14 cellular contexts compared by ENCODE assay signal in genomic region chr13:67275351-67275989, GRCh38. TPM values are rescaled to one million over a fixed set of nuclear protein-coding genes. Genes with fewer than 3 reads are reported as not detected.
DNase-seq lines count a peak whose midpoint lies in the region; ATAC-seq and TF ChIP-seq lines count a peak whose summit lies in the region.
"Had no signal": no experiment of that assay in that cellular context is flagged by ENCODE, and none has a peak within 500 bp of the region (broad histone marks: within the 10 kb centered on the region; RNA-seq: fewer than 3 reads in every experiment).

No MANE protein-coding gene starts in this region.

- H3K36me3 Mint-ChIP-seq in glutamatergic neuron (ENCODE audit: unreplicated experiment) = peaks cover 4% of the 10 kb centered on the region
- H3K36me3 Mint-ChIP-seq: CD8-positive, alpha-beta T cell had no signal

- no peaks in the 10 kb centered on the region for H3K9me3 ChIP-seq in KOPT-K1 (ENCODE audit: insufficient read depth, low read length, poor library complexity, severe bottlenecking)
- no peaks in the 10 kb centered on the region for H3K9me3 ChIP-seq in body of pancreas
- H3K9me3 ChIP-seq: Peyer's patch had no signal

- H3K4me3 ChIP-seq in body of pancreas = no peak overlapping the region
- H3K4me3 ChIP-seq: Peyer's patch had no signal

- no peaks in the 10 kb centered on the region for H3K27me3 ChIP-seq in body of pancreas
- H3K27me3 ChIP-seq: Peyer's patch had no signal

- H3K4me1 Mint-ChIP-seq in glutamatergic neuron (ENCODE audit: low read depth, unreplicated experiment) = peaks cover 17% of the 10 kb centered on the region

- no peak for ATAC-seq in body of pancreas
- no peak for ATAC-seq in SK-N-SH treated with all-trans-retinoic acid at 6 μM for 48 hours
- no peak for ATAC-seq in HG02973 (IDR thresholded peaks at IDR 0.05; ENCODE audit: unreplicated experiment)
- ATAC-seq: CD8-positive, alpha-beta T cell had no signal

- TF ChIP-seq POLR2A in body of pancreas (IDR thresholded peaks at IDR 0.05) = no peak

- no peak overlapping the region for H3K4me3 Mint-ChIP-seq in glutamatergic neuron (ENCODE audit: unreplicated experiment)
- H3K4me3 Mint-ChIP-seq: CD8-positive, alpha-beta T cell had no signal

- DNase-seq in D341Med (ENCODE audit: low spot score) (peak; percentile 70), NCI-H82 (lab: John Stamatoyannopoulos, UW) (peak; percentile 95), glutamatergic neuron (no peak), body of pancreas (no peak)
- DNase-seq: AML-193; C1 segment of cervical spinal cord; CD8-positive, alpha-beta T cell; NCI-H1105; NCI-H2029 treated with DMSO at 0.1 percent for 48 hours; Peyer's patch; T-helper 1 cell had no signal

- no peaks in the 10 kb centered on the region for H3K36me3 ChIP-seq in KOPT-K1 (ENCODE audit: insufficient read depth, low read length)
- H3K36me3 ChIP-seq in body of pancreas (replicated peaks in 1 of 2; ENCODE audit: insufficient read depth in 1 of 2, low read depth in 2 of 2) = no peaks in the 10 kb centered on the region
- H3K36me3 ChIP-seq: Peyer's patch had no signal

- no peaks in the 10 kb centered on the region for H3K9me3 Mint-ChIP-seq in glutamatergic neuron (ENCODE audit: unreplicated experiment)
- H3K9me3 Mint-ChIP-seq: CD8-positive, alpha-beta T cell had no signal

- intact Hi-C loops in body of pancreas (cut with DNase I) = no loop called here

- WGBS in body of pancreas, 2 donors = 35 to 40% methylated on average over 6 of the region's 6 CpGs

- TF ChIP-seq CTCF in glutamatergic neuron (IDR thresholded peaks at IDR 0.05; ENCODE audit: partially characterized antibody, unreplicated experiment) = no peak
- TF ChIP-seq CTCF in body of pancreas (IDR thresholded peaks at IDR 0.05) = no peak

- H3K27ac Mint-ChIP-seq in glutamatergic neuron (ENCODE audit: unreplicated experiment) = peak overlapping the region; percentile 52
- H3K27ac Mint-ChIP-seq: CD8-positive, alpha-beta T cell had no signal

- peak overlapping the region; percentile 29 for H3K27ac ChIP-seq in KOPT-K1 (ENCODE audit: low read depth, low read length, poor library complexity, severe bottlenecking)
- H3K27ac ChIP-seq in body of pancreas = no peak overlapping the region
- H3K27ac ChIP-seq: Peyer's patch had no signal

- H3K4me1 ChIP-seq in body of pancreas = no peaks in the 10 kb centered on the region
- H3K4me1 ChIP-seq: Peyer's patch had no signal

- no peaks in the 10 kb centered on the region for H3K27me3 Mint-ChIP-seq in glutamatergic neuron (ENCODE audit: unreplicated experiment)

TF ChIP-seq in SK-N-SH treated with all-trans-retinoic acid at 6 μM for 48 hours, 23 proteins besides CTCF, POLR2A, EP300 and RAD21:
- no peak for TF ChIP-seq OSR1 (CRISPR knock-in tag; IDR thresholded peaks at IDR 0.05)
- TF ChIP-seq ZNF8 (CRISPR knock-in tag; IDR thresholded peaks at IDR 0.05) = no peak
- no peak for TF ChIP-seq TSHZ2 (CRISPR knock-in tag; IDR thresholded peaks at IDR 0.05)
- no peak for TF ChIP-seq BACH2 (CRISPR knock-in tag; IDR thresholded peaks at IDR 0.05; ENCODE audit: borderline replicate concordance)
- no peak for TF ChIP-seq GLIS3 (CRISPR knock-in tag; IDR thresholded peaks at IDR 0.05)

RNA-seq across cellular contexts. Expression of gene PCDH9, which starts 45.3 kb away (rescaled TPM):
- 43.3 TPM for total RNA-seq in glutamatergic neuron (ENCODE audit: unreplicated experiment)
- 1 to 10 TPM; 3.6 to 3.9 TPM for total RNA-seq in body of pancreas

Comparison
In these comparisons a context has a peak if more than half of its experiments do, and no peak if none do; other contexts are left out.
1. DNase-seq: peak in D341Med (single experiment) and NCI-H82 (single experiment); none in glutamatergic neuron (single experiment) and body of pancreas (0 of 4).